In genomic region chr22:19151329-19152191, GRCh38 we compare ENCODE assay signal across 23 cellular contexts. TPM values are rescaled to one million over a fixed set of nuclear protein-coding genes. Genes with fewer than 3 reads are reported as not detected.
A peak's percentile ranks its signal among the peaks of the same experiment; 100 is the strongest.
DNase-seq lines count a peak whose midpoint lies in the region; ATAC-seq, FAIRE-seq and TF ChIP-seq lines count a peak whose summit lies in the region.
"Had no signal": no experiment of that assay in that cellular context is flagged by ENCODE, and none has a peak within 500 bp of the region (broad histone marks: within the 10 kb centered on the region; RNA-seq: fewer than 3 reads in every experiment).

No MANE protein-coding gene starts in this region.

- H3K4me1 ChIP-seq in CD8-positive, alpha-beta T cell (ENCODE audit: insufficient read depth, low read length), result peaks cover 7% of the 10 kb centered on the region
- no peaks in the 10 kb centered on the region for H3K4me1 ChIP-seq in H9 (ENCODE audit: insufficient read depth, low read length)
- peaks cover 0 to 22% of the 10 kb centered on the region in 2 experiments; a peak in 2 of 5 replicates for H3K4me1 ChIP-seq in K562 (replicated peaks in 1 of 2; ENCODE audit: control insufficient read depth in 2 of 2, insufficient read depth in 2 of 2, low read length in 2 of 2)

- H2BK120ac ChIP-seq in H9 (ENCODE audit: low read depth, low read length, poor library complexity, severe bottlenecking), result no peak overlapping the region

- FAIRE-seq in K562 (lab: Jason Lieb, UNC) (no peak), RCC 7860 (lab: Jason Lieb, UNC) (no peak)
- FAIRE-seq: colon, G401.6, GM12891, HTR-8/SVneo had no signal

- H3K9ac ChIP-seq in H9 (ENCODE audit: extremely low read depth, insufficient read length, low read length), result no peak overlapping the region
- H3K9ac ChIP-seq in K562 (ENCODE audit: insufficient read depth in 1 of 2, low read depth in 2 of 2, low read length in 2 of 2), result no peak overlapping the region

- H3K27me3 ChIP-seq in CD8-positive, alpha-beta T cell (ENCODE audit: insufficient read depth, low read length), result peaks cover 26% of the 10 kb centered on the region
- H3K27me3 ChIP-seq in H9 (ENCODE audit: insufficient read depth, low read length) (peaks cover 48% of the 10 kb centered on the region), K562 (ENCODE audit: control insufficient read depth in 2 of 2, insufficient read depth in 2 of 2, low read length in 2 of 2) (peaks cover 45 to 74% of the 10 kb centered on the region in 2 experiments)

- H3K36me3 ChIP-seq in CD8-positive, alpha-beta T cell (ENCODE audit: insufficient read depth, low read length), result no peaks in the 10 kb centered on the region
- H3K36me3 ChIP-seq in K562 (ENCODE audit: control insufficient read depth, insufficient read depth, low read length), result no peaks in the 10 kb centered on the region
- H3K36me3 ChIP-seq: MG63, neutrophil had no signal

- H3K27ac ChIP-seq in CD8-positive, alpha-beta T cell (ENCODE audit: low read depth, low read length), result no peak overlapping the region
- no peak overlapping the region for H3K27ac ChIP-seq in H9 (ENCODE audit: insufficient read length, low read depth, low read length)
- no peak overlapping the region for H3K27ac ChIP-seq in K562 (ENCODE audit: extremely low read depth, low read depth, low read length)
- H3K27ac ChIP-seq: neutrophil, PC-9 had no signal

- no peak overlapping the region for H3T11ph ChIP-seq in H9 (ENCODE audit: low read length)

- H3K4me3 ChIP-seq in CD8-positive, alpha-beta T cell (ENCODE audit: low read depth, low read length), result no peak overlapping the region
- H3K4me3 ChIP-seq in K562, result no peak overlapping the region
- H3K4me3 ChIP-seq: MG63, PC-9 had no signal

- H3K9me3 Mint-ChIP-seq in CD8-positive, alpha-beta T cell, result no peaks in the 10 kb centered on the region
- peaks cover 13 to 14% of the 10 kb centered on the region in 2 experiments for H3K9me3 Mint-ChIP-seq in H9
- H3K9me3 Mint-ChIP-seq in natural killer cell treated with Interleukin-12 subunit alpha and Interleukin-12 subunit beta and Interleukin-15 and Interleukin-18, amount 100 ng/mL, for 72 hours, result no peaks in the 10 kb centered on the region

- TF ChIP-seq CTCF in CD8-positive, alpha-beta T cell (IDR thresholded peaks at IDR 0.05), result no peak
- TF ChIP-seq CTCF in H9 (conservative IDR thresholded peaks at IDR 0.05) (no peak), K562 (IDR thresholded peaks at IDR 0.05 in 2 of 3, conservative IDR thresholded peaks at IDR 0.05 in 1 of 3; ENCODE audit: insufficient read depth in 2 of 3, low read depth in 1 of 3, low read length in 3 of 3) (no peak)

- no peaks in the 10 kb centered on the region for H3K79me2 ChIP-seq in H9 (ENCODE audit: insufficient read depth, low read length)
- H3K79me2 ChIP-seq in K562 (ENCODE audit: control insufficient read depth, insufficient read depth, low read length), result no peaks in the 10 kb centered on the region

- no peak for TF ChIP-seq POLR2A in K562 (conservative IDR thresholded peaks at IDR 0.05)

- peak overlapping the region; percentile 63 for H3K4me3 Mint-ChIP-seq in CD8-positive, alpha-beta T cell
- peak overlapping the region; percentile 34 to 78 for H3K4me3 Mint-ChIP-seq in H9
- peak overlapping the region; percentile 54 for H3K4me3 Mint-ChIP-seq in natural killer cell treated with Interleukin-12 subunit alpha and Interleukin-12 subunit beta and Interleukin-15 and Interleukin-18, amount 100 ng/mL, for 72 hours

- H3K79me1 ChIP-seq in H9 (ENCODE audit: insufficient read depth, low read depth, low read length, poor library complexity, severe bottlenecking), result no peaks in the 10 kb centered on the region

- no peaks in the 10 kb centered on the region for H3K9me1 ChIP-seq in K562 (ENCODE audit: control insufficient read depth, insufficient read depth, low read length)

- DNase-seq in CD8-positive, alpha-beta T cell, result no peak
- no peak for DNase-seq in H9
- DNase-seq in K562 (ENCODE audit: extremely low read depth in 1 of 4, low spot score in 3 of 4), result no peak
- DNase-seq in natural killer cell treated with Interleukin-12 subunit alpha and Interleukin-12 subunit beta and Interleukin-15 and Interleukin-18, amount 100 ng/mL, for 72 hours (ENCODE audit: low spot score), result no peak
- no peak for DNase-seq in NCI-H1436 (lab: John Stamatoyannopoulos, UW)
- DNase-seq in RCC 7860 (ENCODE audit: low spot score), result no peak
- DNase-seq: activated CD4-positive, alpha-beta T cell treated with anti-CD3 and anti-CD28 coated beads, Interleukin-2, amount 50 U/mL, for 1 hour; AML-193; foreskin melanocyte; MG63; NCI-H146; NCI-H748 treated with DMSO at 0.1 percent for 48 hours; PC-9; retina had no signal

- intact Hi-C loops in CD8-positive, alpha-beta T cell (cut with DNase I, micrococcal nuclease), result no loop called here
- intact Hi-C loops in K562 (cut with micrococcal nuclease), result no loop called here

- H3K4me1 Mint-ChIP-seq in CD8-positive, alpha-beta T cell (ENCODE audit: low read depth), result peaks cover 10% of the 10 kb centered on the region
- H3K4me1 Mint-ChIP-seq in H9, result peaks cover 12 to 16% of the 10 kb centered on the region in 2 experiments
- H3K4me1 Mint-ChIP-seq in natural killer cell treated with Interleukin-12 subunit alpha and Interleukin-12 subunit beta and Interleukin-15 and Interleukin-18, amount 100 ng/mL, for 72 hours (ENCODE audit: low read depth in 2 of 2), result peaks cover 0 to 6% of the 10 kb centered on the region in 2 donors

- no peak overlapping the region for H4K91ac ChIP-seq in H9 (ENCODE audit: insufficient read length, low read depth, low read length)

- POLR2A ChIA-PET in CD8-positive, alpha-beta T cell (lab: Charles Lee), result no interaction called here
- POLR2A ChIA-PET in K562 (lab: Yijun Ruan, JAX), result interaction anchor here (0.6 to 1.0 kb wide), 4 partner anchors 17 to 158 kb away, joined by 3 to 5 read pairs (median 3); no protein-coding TSS in a partner anchor

- no peak overlapping the region for H2BK12ac ChIP-seq in H9 (ENCODE audit: insufficient read length, low read depth, low read length)

- no peaks in the 10 kb centered on the region for H3K36me3 Mint-ChIP-seq in CD8-positive, alpha-beta T cell
- H3K36me3 Mint-ChIP-seq in H9 (ENCODE audit: insufficient read depth in 1 of 3, low read depth in 3 of 3), result peaks cover 0 to 9% (median 5%) of the 10 kb centered on the region in 3 experiments; a peak in 6 of 7 replicates
- peaks cover 6% of the 10 kb centered on the region for H3K36me3 Mint-ChIP-seq in natural killer cell treated with Interleukin-12 subunit alpha and Interleukin-12 subunit beta and Interleukin-15 and Interleukin-18, amount 100 ng/mL, for 72 hours

- in situ Hi-C loops in K562 (cut with MboI), result no loop called here

- H2AFZ ChIP-seq in H9 (ENCODE audit: low read length), result no peak overlapping the region
- H2AFZ ChIP-seq in K562 (ENCODE audit: low read depth, low read length), result no peak overlapping the region
- H2AFZ ChIP-seq: PC-9 had no signal

- BruUV-seq in K562 (replicated peaks; lab: Mats Ljungman, UMichigan), result no TSS peak

- H3K23ac ChIP-seq in H9 (ENCODE audit: insufficient read length, low read depth, low read length), result no peak overlapping the region

- no peak overlapping the region for H2BK5ac ChIP-seq in H9 (ENCODE audit: insufficient read length, low read length)

- H2BK15ac ChIP-seq in H9 (ENCODE audit: low read depth, low read length), result no peak overlapping the region

- H3K4me2 ChIP-seq in H9 (ENCODE audit: insufficient read depth, insufficient read length, low read length) (no peak overlapping the region), K562 (ENCODE audit: insufficient read depth, low read length) (no peak overlapping the region)
- H3K4me2 ChIP-seq: PC-9 had no signal

- no peak for ATAC-seq in CD8-positive, alpha-beta T cell
- ATAC-seq in K562, result no peak
- no peak for ATAC-seq in natural killer cell treated with Interleukin-12 subunit alpha and Interleukin-12 subunit beta and Interleukin-15 and Interleukin-18, amount 100 ng/mL, for 72 hours
- no peak for ATAC-seq in HG02798 (IDR thresholded peaks at IDR 0.05; ENCODE audit: poor library complexity, unreplicated experiment)

- no peak overlapping the region for H2BK20ac ChIP-seq in H9 (ENCODE audit: low read depth, low read length, poor library complexity, severe bottlenecking)

- no peak overlapping the region for H3K18ac ChIP-seq in H9 (ENCODE audit: insufficient read length, low read depth, low read length)

- WGBS in H9 (ENCODE audit: extremely low coverage, insufficient read length, low lambda C conversion rate), result no CpG with 5 or more reads among the region's 10 CpGs
- 3% methylated on average over 10 of the region's 10 CpGs for WGBS in K562 (ENCODE audit: insufficient coverage, low coverage, missing lambda C conversion rate)

- H4K5ac ChIP-seq in H9 (ENCODE audit: insufficient read length, low read depth, low read length), result no peak overlapping the region

- H4K20me1 ChIP-seq in H9 (ENCODE audit: control insufficient read depth, insufficient read depth, insufficient read length) (no peaks in the 10 kb centered on the region), K562 (replicated peaks; ENCODE audit: control insufficient read depth, insufficient read depth, low read length) (0 out of 2 replicates have a peak, but pooled peaks cover 3% of the 10 kb centered on the region)

- TF ChIP-seq EP300 in K562 (IDR thresholded peaks at IDR 0.05; ENCODE audit: low read length), result no peak

- no peak overlapping the region for H3K27ac Mint-ChIP-seq in CD8-positive, alpha-beta T cell
- no peak overlapping the region; a peak in 1 of 7 replicates for H3K27ac Mint-ChIP-seq in H9
- H3K27ac Mint-ChIP-seq in natural killer cell treated with Interleukin-12 subunit alpha and Interleukin-12 subunit beta and Interleukin-15 and Interleukin-18, amount 100 ng/mL, for 72 hours, result no peak overlapping the region

- H4K8ac ChIP-seq in H9 (replicated peaks; ENCODE audit: insufficient read length, low read depth, low read length), result no peak overlapping the region

- H3K23me2 ChIP-seq in H9 (ENCODE audit: insufficient read length, low read depth, low read length, poor library complexity, severe bottlenecking), result peaks cover 2% of the 10 kb centered on the region

- H3K27me3 Mint-ChIP-seq in CD8-positive, alpha-beta T cell (ENCODE audit: low read depth), result peaks cover 39% of the 10 kb centered on the region
- peaks cover 89% of the 10 kb centered on the region for H3K27me3 Mint-ChIP-seq in H9 (ENCODE audit: low read depth)
- H3K27me3 Mint-ChIP-seq in natural killer cell treated with Interleukin-12 subunit alpha and Interleukin-12 subunit beta and Interleukin-15 and Interleukin-18, amount 100 ng/mL, for 72 hours, result peaks cover 31 to 45% of the 10 kb centered on the region in 2 donors

- H3K9me3 ChIP-seq in CD8-positive, alpha-beta T cell (ENCODE audit: low read length), result no peaks in the 10 kb centered on the region
- no peaks in the 10 kb centered on the region for H3K9me3 ChIP-seq in H9 (ENCODE audit: control insufficient read depth, low read depth, low read length)
- no peaks in the 10 kb centered on the region for H3K9me3 ChIP-seq in K562 (replicated peaks; ENCODE audit: control insufficient read depth, insufficient read depth, low read depth, low read length)
- H3K9me3 ChIP-seq: MG63, neutrophil had no signal

- H3K4ac ChIP-seq in H9 (ENCODE audit: low read depth, low read length), result no peak overlapping the region

- H3K56ac ChIP-seq in H9 (ENCODE audit: insufficient read length, low read depth, low read length), result no peak overlapping the region

- CTCF ChIA-PET in CD8-positive, alpha-beta T cell (lab: Charles Lee), result interaction anchor here (1.3 kb wide), 1 partner anchor 478 kb away, joined by 4 read pairs; no protein-coding TSS in a partner anchor
- CTCF ChIA-PET in K562 (lab: Yijun Ruan, JAX; ENCODE audit: low intra/inter-chr PET ratio), result no interaction called here

- H3K14ac ChIP-seq in H9 (ENCODE audit: insufficient read depth, low read length), result no peak overlapping the region

- TF ChIP-seq RAD21 in K562 (CRISPR knock-in tag; conservative IDR thresholded peaks at IDR 0.05 in 1 of 2, IDR thresholded peaks at IDR 0.05 in 1 of 2), result no peak

- no peak overlapping the region for H2AK5ac ChIP-seq in H9 (ENCODE audit: insufficient read length, low read length)

RNA-seq across cellular contexts. Expression of gene GSC2, which starts 1.5 kb away (rescaled TPM):
- total RNA-seq in CD8-positive, alpha-beta T cell, result not detected
- total RNA-seq in H9 (2021), result 0.22 TPM in 2 replicates
- total RNA-seq in K562 (2011; cell fraction: chromatin; rRNA removed; ENCODE audit: low replicate concordance), result not detected in 2 replicates
- total RNA-seq in K562 (2011; cell fraction: nucleolus; rRNA removed), result not detected in 2 replicates
- total RNA-seq in K562 (2011; cell fraction: nucleoplasm; rRNA removed), result not detected in 2 replicates
- not detected in 2 replicates for total RNA-seq in K562 (2014; rRNA removed)
- total RNA-seq in K562 (2014; rRNA removed; fragmentation: Illumina TruSeq; extraction: Trizol), result not detected in 2 replicates
- not detected in 2 replicates for total RNA-seq in K562 (2015; rRNA removed; fragmentation: Illumina TruSeq; extraction: Trizol)
- total RNA-seq in K562 (2021), result not detected in 2 replicates
- not detected in 2 replicates for polyA plus RNA-seq in K562 (2011; rRNA removed)
- polyA plus RNA-seq in K562 (2011; cell fraction: cytosol; rRNA removed), result not detected in 2 replicates
- not detected in 2 replicates for polyA plus RNA-seq in K562 (2011; cell fraction: nucleus; rRNA removed)
- polyA plus RNA-seq in K562 (2012), result not detected in 2 replicates
- polyA plus RNA-seq in K562 (2014; fragmentation: Illumina TruSeq; extraction: Trizol), result not detected in 2 replicates
- polyA plus RNA-seq in K562 (2014; fragmentation: Nextera tagmentation; extraction: Ambion mirVana), result not detected
- not detected in 2 replicates for polyA plus RNA-seq in K562 (2014; rRNA removed)
- not detected in 2 replicates for polyA minus RNA-seq in K562 (2011; rRNA and poly(A)+ RNA removed)
- polyA minus RNA-seq in K562 (2011; cell fraction: cytosol; rRNA and poly(A)+ RNA removed), result not detected in 2 replicates
- polyA minus RNA-seq in K562 (2011; cell fraction: nucleus; rRNA and poly(A)+ RNA removed), result not detected in 2 replicates
- not detected for total RNA-seq in natural killer cell treated with Interleukin-12 subunit alpha and Interleukin-12 subunit beta and Interleukin-15 and Interleukin-18, amount 100 ng/mL, for 72 hours
- total RNA-seq: kidney epithelial cell, PC-9, SK-MEL-5 had no signal
- polyA plus RNA-seq: thymus had no signal

RNA-seq across cellular contexts. Expression of gene ESS2, which starts 7.1 kb away (rescaled TPM):
- 10 to 100 TPM; 62.5 to 65.5 TPM for total RNA-seq in CD8-positive, alpha-beta T cell
- total RNA-seq in H9 (2021), result 18.7 and 19.4 TPM in 2 replicates
- 22.9 and 43.9 TPM in 2 replicates for total RNA-seq in K562 (2011; cell fraction: chromatin; rRNA removed; ENCODE audit: low replicate concordance)
- total RNA-seq in K562 (2011; cell fraction: nucleolus; rRNA removed), result 30.7 and 33.7 TPM in 2 replicates
- total RNA-seq in K562 (2011; cell fraction: nucleoplasm; rRNA removed), result 20.2 and 27.2 TPM in 2 replicates
- 42.5 and 47.4 TPM in 2 replicates for total RNA-seq in K562 (2014; rRNA removed)
- total RNA-seq in K562 (2014; rRNA removed; fragmentation: Illumina TruSeq; extraction: Trizol), result 9.4 and 10.7 TPM in 2 replicates
- 28.3 and 30.9 TPM in 2 replicates for total RNA-seq in K562 (2015; rRNA removed; fragmentation: Illumina TruSeq; extraction: Trizol)
- total RNA-seq in K562 (2021), result 51.3 and 52.8 TPM in 2 replicates
- polyA plus RNA-seq in K562 (2011; rRNA removed), result 26.8 and 44.0 TPM in 2 replicates
- polyA plus RNA-seq in K562 (2011; cell fraction: cytosol; rRNA removed), result 44.3 and 59.3 TPM in 2 replicates
- polyA plus RNA-seq in K562 (2011; cell fraction: nucleus; rRNA removed), result 50.0 and 63.7 TPM in 2 replicates
- 34.4 and 35.2 TPM in 2 replicates for polyA plus RNA-seq in K562 (2012)
- polyA plus RNA-seq in K562 (2014; fragmentation: Illumina TruSeq; extraction: Trizol), result 23.6 and 41.0 TPM in 2 replicates
- 1 to 10 TPM in 1 of 2 experiments, under 1 TPM in 1; 0.70 to 1.9 TPM for polyA plus RNA-seq in K562 (2014; fragmentation: Nextera tagmentation; extraction: Ambion mirVana)
- 47.1 and 58.1 TPM in 2 replicates for polyA plus RNA-seq in K562 (2014; rRNA removed)
- 11.3 and 13.6 TPM in 2 replicates for polyA minus RNA-seq in K562 (2011; rRNA and poly(A)+ RNA removed)
- 16.3 and 30.8 TPM in 2 replicates for polyA minus RNA-seq in K562 (2011; cell fraction: cytosol; rRNA and poly(A)+ RNA removed)
- 11.7 and 24.3 TPM in 2 replicates for polyA minus RNA-seq in K562 (2011; cell fraction: nucleus; rRNA and poly(A)+ RNA removed)
- 10 to 100 TPM; 30.0 to 38.6 TPM for total RNA-seq in natural killer cell treated with Interleukin-12 subunit alpha and Interleukin-12 subunit beta and Interleukin-15 and Interleukin-18, amount 100 ng/mL, for 72 hours

RNA-seq across cellular contexts. Expression of gene TSSK2, which starts 20.5 kb away (rescaled TPM):
- under 1 TPM; 0.25 to 0.27 TPM for total RNA-seq in CD8-positive, alpha-beta T cell
- total RNA-seq in H9 (2021) (not detected in 2 replicates), K562 (2014; rRNA removed) (not detected in 2 replicates), K562 (2014; rRNA removed; fragmentation: Illumina TruSeq; extraction: Trizol) (not detected in 2 replicates), K562 (2015; rRNA removed; fragmentation: Illumina TruSeq; extraction: Trizol) (not detected in 2 replicates), K562 (2021) (not detected in 2 replicates)
- total RNA-seq in K562 (2011; cell fraction: chromatin; rRNA removed; ENCODE audit: low replicate concordance), result 0.21 TPM in 1 of 2 replicates, not detected in the other
- total RNA-seq in K562 (2011; cell fraction: nucleolus; rRNA removed), result not detected in 2 replicates
- 0.22 TPM in 1 of 2 replicates, not detected in the other for total RNA-seq in K562 (2011; cell fraction: nucleoplasm; rRNA removed)
- polyA plus RNA-seq in K562 (2011; rRNA removed) (not detected in 2 replicates), K562 (2014; fragmentation: Illumina TruSeq; extraction: Trizol) (not detected in 2 replicates), K562 (2014; fragmentation: Nextera tagmentation; extraction: Ambion mirVana) (not detected), K562 (2014; rRNA removed) (0.04 TPM in 1 of 2 replicates, not detected in the other)
- polyA plus RNA-seq in K562 (2011; cell fraction: cytosol; rRNA removed), result 0.04 TPM in 1 of 2 replicates, not detected in the other
- polyA plus RNA-seq in K562 (2011; cell fraction: nucleus; rRNA removed), result 0.10 TPM in 1 of 2 replicates, not detected in the other
- polyA plus RNA-seq in K562 (2012), result not detected in 2 replicates
- not detected in 2 replicates for polyA minus RNA-seq in K562 (2011; rRNA and poly(A)+ RNA removed)
- polyA minus RNA-seq in K562 (2011; cell fraction: cytosol; rRNA and poly(A)+ RNA removed), result not detected in 2 replicates
- polyA minus RNA-seq in K562 (2011; cell fraction: nucleus; rRNA and poly(A)+ RNA removed), result not detected in 2 replicates
- total RNA-seq in natural killer cell treated with Interleukin-12 subunit alpha and Interleukin-12 subunit beta and Interleukin-15 and Interleukin-18, amount 100 ng/mL, for 72 hours, result under 1 TPM in 1 of 2 donors, not detected in 1; 0.39 TPM
- total RNA-seq: kidney epithelial cell, PC-9, SK-MEL-5 had no signal

RNA-seq across cellular contexts. Expression of gene SLC25A1, which starts 27.0 kb away (rescaled TPM):
- 10 to 100 TPM; 14.5 to 15.9 TPM for total RNA-seq in CD8-positive, alpha-beta T cell
- 151 and 156 TPM in 2 replicates for total RNA-seq in H9 (2021)
- 34.4 and 107 TPM in 2 replicates for total RNA-seq in K562 (2011; cell fraction: chromatin; rRNA removed; ENCODE audit: low replicate concordance)
- total RNA-seq in K562 (2011; cell fraction: nucleolus; rRNA removed), result 114 and 122 TPM in 2 replicates
- total RNA-seq in K562 (2011; cell fraction: nucleoplasm; rRNA removed), result 76.8 and 81.5 TPM in 2 replicates
- 329 and 469 TPM in 2 replicates for total RNA-seq in K562 (2014; rRNA removed)
- total RNA-seq in K562 (2014; rRNA removed; fragmentation: Illumina TruSeq; extraction: Trizol), result 54.3 and 89.6 TPM in 2 replicates
- total RNA-seq in K562 (2015; rRNA removed; fragmentation: Illumina TruSeq; extraction: Trizol), result 109 and 119 TPM in 2 replicates
- 399 and 408 TPM in 2 replicates for total RNA-seq in K562 (2021)
- 110 and 216 TPM in 2 replicates for polyA plus RNA-seq in K562 (2011; rRNA removed)
- polyA plus RNA-seq in K562 (2011; cell fraction: cytosol; rRNA removed), result 329 and 368 TPM in 2 replicates
- polyA plus RNA-seq in K562 (2011; cell fraction: nucleus; rRNA removed), result 294 and 343 TPM in 2 replicates
- 272 and 330 TPM in 2 replicates for polyA plus RNA-seq in K562 (2012)
- 183 and 239 TPM in 2 replicates for polyA plus RNA-seq in K562 (2014; fragmentation: Illumina TruSeq; extraction: Trizol)
- 10 to 100 TPM; 11.0 to 23.7 TPM for polyA plus RNA-seq in K562 (2014; fragmentation: Nextera tagmentation; extraction: Ambion mirVana)
- polyA plus RNA-seq in K562 (2014; rRNA removed), result 248 and 262 TPM in 2 replicates
- 64.7 and 77.1 TPM in 2 replicates for polyA minus RNA-seq in K562 (2011; rRNA and poly(A)+ RNA removed)
- polyA minus RNA-seq in K562 (2011; cell fraction: cytosol; rRNA and poly(A)+ RNA removed), result 103 and 287 TPM in 2 replicates
- polyA minus RNA-seq in K562 (2011; cell fraction: nucleus; rRNA and poly(A)+ RNA removed), result 46.3 and 88.1 TPM in 2 replicates
- total RNA-seq in natural killer cell treated with Interleukin-12 subunit alpha and Interleukin-12 subunit beta and Interleukin-15 and Interleukin-18, amount 100 ng/mL, for 72 hours, result 10 to 100 TPM; 44.5 to 44.7 TPM

RNA-seq across cellular contexts. Expression of gene DGCR2, which starts 29.3 kb away (rescaled TPM):
- 10 to 100 TPM; 29.6 to 32.4 TPM for total RNA-seq in CD8-positive, alpha-beta T cell
- total RNA-seq in H9 (2021) (47.2 and 50.7 TPM in 2 replicates), K562 (2014; rRNA removed) (62.9 and 79.7 TPM in 2 replicates), K562 (2014; rRNA removed; fragmentation: Illumina TruSeq; extraction: Trizol) (25.0 and 31.7 TPM in 2 replicates), K562 (2015; rRNA removed; fragmentation: Illumina TruSeq; extraction: Trizol) (52.2 and 56.7 TPM in 2 replicates), K562 (2021) (101 and 103 TPM in 2 replicates)
- 104 and 237 TPM in 2 replicates for total RNA-seq in K562 (2011; cell fraction: chromatin; rRNA removed; ENCODE audit: low replicate concordance)
- total RNA-seq in K562 (2011; cell fraction: nucleolus; rRNA removed), result 233 and 250 TPM in 2 replicates
- total RNA-seq in K562 (2011; cell fraction: nucleoplasm; rRNA removed), result 163 and 192 TPM in 2 replicates
- polyA plus RNA-seq in K562 (2011; rRNA removed) (45.6 and 65.3 TPM in 2 replicates), K562 (2014; fragmentation: Illumina TruSeq; extraction: Trizol) (56.7 and 59.7 TPM in 2 replicates), K562 (2014; fragmentation: Nextera tagmentation; extraction: Ambion mirVana) (under 1 TPM; 0.69 to 0.70 TPM), K562 (2014; rRNA removed) (54.1 and 56.4 TPM in 2 replicates)
- 87.9 and 92.8 TPM in 2 replicates for polyA plus RNA-seq in K562 (2011; cell fraction: cytosol; rRNA removed)
- polyA plus RNA-seq in K562 (2011; cell fraction: nucleus; rRNA removed), result 96.5 and 99.6 TPM in 2 replicates
- 68.2 and 87.4 TPM in 2 replicates for polyA plus RNA-seq in K562 (2012)
- polyA minus RNA-seq in K562 (2011; rRNA and poly(A)+ RNA removed), result 59.4 and 60.5 TPM in 2 replicates
- polyA minus RNA-seq in K562 (2011; cell fraction: cytosol; rRNA and poly(A)+ RNA removed), result 76.8 and 101 TPM in 2 replicates
- 59.6 and 106 TPM in 2 replicates for polyA minus RNA-seq in K562 (2011; cell fraction: nucleus; rRNA and poly(A)+ RNA removed)
- total RNA-seq in natural killer cell treated with Interleukin-12 subunit alpha and Interleukin-12 subunit beta and Interleukin-15 and Interleukin-18, amount 100 ng/mL, for 72 hours, result 10 to 100 TPM; 29.6 to 34.6 TPM
